13 cellular contexts compared by ENCODE assay signal in genomic region chr1:161580879-161581537, GRCh38. TPM values are rescaled to one million over a fixed set of nuclear protein-coding genes. Genes with fewer than 3 reads are reported as not detected.
DNase-seq lines count a peak whose midpoint lies in the region; ATAC-seq and TF ChIP-seq lines count a peak whose summit lies in the region.
"Not testable (repeated sequence)": the region's sequence is repeated elsewhere in the genome, so short reads cannot be mapped to it uniquely, and the experiment has no call there.
"Had no signal": no experiment of that assay in that cellular context is flagged by ENCODE, and none has a peak within 500 bp of the region (broad histone marks: within the 10 kb centered on the region; RNA-seq: fewer than 3 reads in every experiment).

No MANE protein-coding gene starts in this region.

- not testable (repeated sequence) for H3K36me3 ChIP-seq in heart right ventricle

- not testable (repeated sequence) for H3K27me3 ChIP-seq in heart right ventricle

- not testable (repeated sequence) for TF ChIP-seq CTCF in heart right ventricle (IDR thresholded peaks at IDR 0.05)

- H3K27ac ChIP-seq in heart right ventricle, result not testable (repeated sequence)

- H3K4me1 ChIP-seq in heart right ventricle, result not testable (repeated sequence)

- H3K4me3 ChIP-seq in heart right ventricle, result not testable (repeated sequence)

- H3K9me3 ChIP-seq in heart right ventricle, result not testable (repeated sequence)

- ATAC-seq in GM18868 (IDR thresholded peaks at IDR 0.05; ENCODE audit: unreplicated experiment) (peak; percentile 73), GM19452 (IDR thresholded peaks at IDR 0.05; ENCODE audit: unreplicated experiment) (peak; percentile 62), GM21576 (IDR thresholded peaks at IDR 0.05; ENCODE audit: unreplicated experiment) (peak; percentile 69), HG02840 (IDR thresholded peaks at IDR 0.05; ENCODE audit: low FRiP score, unreplicated experiment) (peak; percentile 66), HG03095 (IDR thresholded peaks at IDR 0.05; ENCODE audit: unreplicated experiment) (peak; percentile 71), HG03460 (IDR thresholded peaks at IDR 0.05; ENCODE audit: unreplicated experiment) (peak; percentile 64), heart right ventricle (peak in 6 of 8 donors; percentile 28 to 54 (median 48))

- WGBS in heart right ventricle, 2 donors, result no CpG with 5 or more reads among the region's 4 CpGs

- not testable (repeated sequence) for DNase-seq in heart right ventricle

- intact Hi-C loops in heart right ventricle (cut with DNase I), result not testable (repeated sequence)

RNA-seq across cellular contexts. Expression of gene FCGR3A, which starts 31.4 kb away (rescaled TPM):
- total RNA-seq in heart right ventricle, result 100 to 1,000 TPM in 1 of 10 donors, 10 to 100 TPM in 3, 1 to 10 TPM in 6; 1.9 to 120 (median 6.2) TPM
- polyA plus RNA-seq in heart right ventricle, result 10 to 100 TPM in 1 of 2 donors, 1 to 10 TPM in 1; 5.6 to 10.7 TPM
- total RNA-seq: cardiac muscle cell, fibroblast of lung, mesothelial cell of epicardium, NCI-H460, SJCRH30 had no signal
- polyA plus RNA-seq: cardiac muscle cell, fibroblast of lung had no signal

RNA-seq across cellular contexts. Expression of gene FCGR3B, which starts 50.0 kb away (rescaled TPM):
- 1 to 10 TPM; 1.2 to 8.7 (median 1.9) TPM for total RNA-seq in heart right ventricle
- under 1 TPM; 0.22 TPM for polyA plus RNA-seq in heart right ventricle
- total RNA-seq: cardiac muscle cell; CD8-positive, alpha-beta T cell; fibroblast of lung; mesothelial cell of epicardium; NCI-H460; SJCRH30 had no signal
- polyA plus RNA-seq: cardiac muscle cell, fibroblast of lung had no signal

RNA-seq across cellular contexts. Expression of gene HSPA6, which starts 56.7 kb away (rescaled TPM):
- total RNA-seq in heart right ventricle, result 1 to 10 TPM in 4 of 10 donors, under 1 TPM in 6; 0.13 to 5.6 (median 0.58) TPM
- polyA plus RNA-seq in heart right ventricle, result 1 to 10 TPM in 1 of 2 donors, under 1 TPM in 1; 0.73 to 1.7 TPM
- total RNA-seq: cardiac muscle cell had no signal
- polyA plus RNA-seq: cardiac muscle cell had no signal
